In genomic region chr11:43580735-43581369, GRCh38 we compare ENCODE assay signal across 2 cellular contexts.
TF ChIP-seq lines count a peak whose summit lies in the region.

No MANE protein-coding gene starts in this region.

TF ChIP-seq in SK-N-SH, 30 proteins besides CTCF, POLR2A, EP300 and RAD21 (continued from another document):
- no peak for TF ChIP-seq REST (IDR thresholded peaks at IDR 0.05; ENCODE audit: low read depth, low read length)

TF ChIP-seq in SK-N-SH treated with all-trans-retinoic acid at 6 μM for 48 hours, 23 proteins besides CTCF, POLR2A, EP300 and RAD21 (continued from another document):
- TF ChIP-seq CREB5 (CRISPR knock-in tag; IDR thresholded peaks at IDR 0.05; ENCODE audit: low read depth) (no peak), RARB (CRISPR knock-in tag; IDR thresholded peaks at IDR 0.05) (no peak), GLIS3 (CRISPR knock-in tag; IDR thresholded peaks at IDR 0.05) (no peak), ISL1 (CRISPR knock-in tag; IDR thresholded peaks at IDR 0.05) (no peak)
